In the genomic region with DNA sequence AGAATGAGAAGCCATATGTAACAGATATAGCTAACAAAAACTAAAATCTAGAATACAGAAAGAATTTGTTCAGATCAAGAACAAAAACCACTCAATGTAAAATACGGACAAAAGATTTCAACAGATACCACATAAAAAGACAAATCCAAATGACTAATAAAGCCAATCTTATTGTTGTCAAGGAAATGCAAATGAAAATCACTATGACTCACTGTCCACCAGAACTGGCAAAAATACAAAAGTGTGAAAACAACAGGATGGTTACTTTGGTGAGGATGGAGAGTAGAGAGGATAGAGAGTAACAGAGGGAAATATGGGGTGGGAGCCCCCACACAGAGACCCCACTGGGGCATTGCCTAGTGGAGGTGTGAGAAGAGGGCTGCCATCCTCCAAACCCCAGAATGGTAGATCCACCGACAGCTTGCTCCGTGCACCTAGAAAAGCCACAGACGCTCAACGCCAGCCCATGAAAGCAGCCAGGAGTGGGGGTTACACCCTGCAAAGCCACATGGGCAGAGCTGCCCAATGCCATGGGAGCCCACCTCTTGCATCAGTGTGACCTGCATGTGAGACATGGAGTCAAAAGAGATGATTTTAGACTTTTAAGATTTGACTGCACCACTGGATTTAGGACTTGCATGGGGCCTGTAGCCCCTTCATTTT, we compare ENCODE assay signal across 12 cellular contexts. TPM values are rescaled to one million over a fixed set of nuclear protein-coding genes. Genes with fewer than 3 reads are reported as not detected.
DNase-seq lines count a peak whose midpoint lies in the region; ATAC-seq, FAIRE-seq and TF ChIP-seq lines count a peak whose summit lies in the region.
"Had no signal": no experiment of that assay in that cellular context is flagged by ENCODE, and none has a peak within 500 bp of the region (broad histone marks: within the 10 kb centered on the region; RNA-seq: fewer than 3 reads in every experiment).

No MANE protein-coding gene starts in this region.

- H3K9me1 ChIP-seq in K562 (ENCODE audit: control insufficient read depth, insufficient read depth, low read length), result no peaks in the 10 kb centered on the region

- TF ChIP-seq RAD21 in K562 (CRISPR knock-in tag; conservative IDR thresholded peaks at IDR 0.05 in 1 of 2, IDR thresholded peaks at IDR 0.05 in 1 of 2), result no peak

- H3K9me3 ChIP-seq in K562 (replicated peaks; ENCODE audit: control insufficient read depth, insufficient read depth, low read depth, low read length) (no peaks in the 10 kb centered on the region), osteoblast (ENCODE audit: low read depth, low read length) (no peaks in the 10 kb centered on the region)
- H3K9me3 ChIP-seq: psoas muscle had no signal

- peaks cover 24% of the 10 kb centered on the region for H3K4me1 Mint-ChIP-seq in activated CD4-positive, alpha-beta T cell treated with anti-CD3 and anti-CD28 coated beads for 36 hours

- no peak overlapping the region for H3K4me3 Mint-ChIP-seq in activated CD4-positive, alpha-beta T cell treated with anti-CD3 and anti-CD28 coated beads for 36 hours

- H3K27me3 Mint-ChIP-seq in activated CD4-positive, alpha-beta T cell treated with anti-CD3 and anti-CD28 coated beads for 36 hours, result peaks cover 7% of the 10 kb centered on the region

- H2AFZ ChIP-seq in K562 (ENCODE audit: low read depth, low read length) (no peak overlapping the region), osteoblast (ENCODE audit: low read length) (no peak overlapping the region)

- intact Hi-C loops in activated CD4-positive, alpha-beta T cell treated with anti-CD3 and anti-CD28 coated beads for 36 hours (cut with DNase I, micrococcal nuclease), result loop anchor here (1.0 to 5.0 kb wide), 7 partner anchors 14 to 125 kb away; a partner anchor contains a TSS
- intact Hi-C loops in K562 (cut with micrococcal nuclease) (loop anchor here (10.0 kb wide), 1 partner anchor 1219 kb away; a partner anchor contains a TSS), dorsolateral prefrontal cortex (cut with DNase I) (loop anchor here in 1 of 2 donors (5.0 kb wide), 1 partner anchor 49 kb away; no protein-coding TSS in a partner anchor)

- H3K27me3 ChIP-seq in K562 (ENCODE audit: control insufficient read depth in 2 of 2, insufficient read depth in 2 of 2, low read length in 2 of 2) (no peaks in the 10 kb centered on the region), osteoblast (ENCODE audit: insufficient read depth, low read length) (no peaks in the 10 kb centered on the region), dorsolateral prefrontal cortex (no peaks in the 10 kb centered on the region)

- H3K27ac Mint-ChIP-seq in activated CD4-positive, alpha-beta T cell treated with anti-CD3 and anti-CD28 coated beads for 36 hours, result no peak overlapping the region

- ATAC-seq in activated CD4-positive, alpha-beta T cell treated with anti-CD3 and anti-CD28 coated beads for 36 hours, result peak; percentile 30
- ATAC-seq in HG03439 (IDR thresholded peaks at IDR 0.05; ENCODE audit: unreplicated experiment) (peak; percentile 56), K562 (no peak), GM18873 (IDR thresholded peaks at IDR 0.05; ENCODE audit: low FRiP score, unreplicated experiment) (no peak), GM21423 (IDR thresholded peaks at IDR 0.05; ENCODE audit: unreplicated experiment) (no peak)
- ATAC-seq: psoas muscle had no signal

- no peak for FAIRE-seq in K562 (lab: Jason Lieb, UNC)

- H3K9me3 Mint-ChIP-seq in activated CD4-positive, alpha-beta T cell treated with anti-CD3 and anti-CD28 coated beads for 36 hours (ENCODE audit: low read depth), result no peaks in the 10 kb centered on the region

- POLR2A ChIA-PET in activated CD4-positive, alpha-beta T cell treated with anti-CD3 and anti-CD28 coated beads for 36 hours (lab: Charles Lee), result no interaction called here
- POLR2A ChIA-PET in K562 (lab: Yijun Ruan, JAX), result interaction anchor here (0.6 to 1.7 kb wide), 2 partner anchors 9 to 84 kb away, joined by 3 to 8 read pairs; no protein-coding TSS in a partner anchor

- 75% methylated on average over 5 of the region's 5 CpGs for WGBS in K562 (ENCODE audit: insufficient coverage, low coverage, missing lambda C conversion rate)

- TF ChIP-seq EP300 in K562 (IDR thresholded peaks at IDR 0.05; ENCODE audit: low read length), result no peak

- H3K27ac ChIP-seq in K562 (ENCODE audit: extremely low read depth, low read depth, low read length) (peak overlapping the region; percentile 10; the same call in 1 of the 3 replicates), osteoblast (ENCODE audit: low read depth, low read length) (peak overlapping the region; percentile 49), dorsolateral prefrontal cortex (no peak overlapping the region)
- H3K27ac ChIP-seq: KMS-11, psoas muscle had no signal

- H3K4me2 ChIP-seq in K562 (ENCODE audit: insufficient read depth, low read length), result no peak overlapping the region
- H3K4me2 ChIP-seq in osteoblast (ENCODE audit: insufficient read depth, low read length), result peak overlapping the region; percentile 49
- H3K4me2 ChIP-seq: KMS-11 had no signal

- no TSS peak for BruUV-seq in K562 (replicated peaks; lab: Mats Ljungman, UMichigan)

- in situ Hi-C loops in K562 (cut with MboI), result no loop called here

- no peaks in the 10 kb centered on the region for H4K20me1 ChIP-seq in K562 (replicated peaks; ENCODE audit: control insufficient read depth, insufficient read depth, low read length)
- no peaks in the 10 kb centered on the region for H4K20me1 ChIP-seq in osteoblast (ENCODE audit: insufficient read depth, low read length)

- H3K79me2 ChIP-seq in K562 (ENCODE audit: control insufficient read depth, insufficient read depth, low read length), result peaks cover 16% of the 10 kb centered on the region; the same call in 2 of the 3 replicates
- no peaks in the 10 kb centered on the region for H3K79me2 ChIP-seq in osteoblast (ENCODE audit: insufficient read depth, low read length)

- DNase-seq in activated CD4-positive, alpha-beta T cell treated with anti-CD3 and anti-CD28 coated beads for 36 hours, result peak; percentile 26
- DNase-seq in activated CD4-positive, alpha-beta T cell treated with anti-CD3 and anti-CD28 coated beads for 1 hour, result no peak
- DNase-seq in K562 (ENCODE audit: extremely low read depth in 1 of 4, low spot score in 3 of 4) (no peak), osteoblast (ENCODE audit: insufficient read length, low spot score, missing footprints) (peak; percentile 46), dorsolateral prefrontal cortex (no peak)
- DNase-seq: 8988T, anterior cingulate cortex, psoas muscle had no signal

- no peaks in the 10 kb centered on the region for H3K36me3 ChIP-seq in K562 (ENCODE audit: control insufficient read depth, insufficient read depth, low read length)
- H3K36me3 ChIP-seq in osteoblast (ENCODE audit: insufficient read depth, low read length), result no peaks in the 10 kb centered on the region

- TF ChIP-seq POLR2A in K562 (conservative IDR thresholded peaks at IDR 0.05), result no peak

- H3K9ac ChIP-seq in K562 (ENCODE audit: insufficient read depth in 1 of 2, low read depth in 2 of 2, low read length in 2 of 2), result no peak overlapping the region
- H3K9ac ChIP-seq: KMS-11 had no signal

- H3K4me1 ChIP-seq in K562 (replicated peaks in 1 of 2; ENCODE audit: control insufficient read depth in 2 of 2, insufficient read depth in 2 of 2, low read length in 2 of 2) (peaks cover 27 to 61% of the 10 kb centered on the region in 2 experiments), osteoblast (ENCODE audit: insufficient read depth, low read length) (peaks cover 23% of the 10 kb centered on the region)

- TF ChIP-seq CTCF in K562 (IDR thresholded peaks at IDR 0.05 in 2 of 3, conservative IDR thresholded peaks at IDR 0.05 in 1 of 3; ENCODE audit: insufficient read depth in 2 of 3, low read depth in 1 of 3, low read length in 3 of 3) (no peak), osteoblast (IDR thresholded peaks at IDR 0.05; ENCODE audit: extremely low read depth, low read depth, low read length) (no peak), dorsolateral prefrontal cortex (IDR thresholded peaks at IDR 0.05 in 54 of 56, conservative IDR thresholded peaks at IDR 0.05 in 2 of 56; ENCODE audit: low read depth in 1 of 56, partially characterized antibody in 56 of 56) (no peak)

- CTCF ChIA-PET in activated CD4-positive, alpha-beta T cell treated with anti-CD3 and anti-CD28 coated beads for 36 hours (lab: Charles Lee), result interaction anchor here (0.7 to 1.5 kb wide), 4 partner anchors 21 to 813 kb away, joined by 3 to 5 read pairs (median 4); no protein-coding TSS in a partner anchor
- CTCF ChIA-PET in K562 (lab: Yijun Ruan, JAX; ENCODE audit: low intra/inter-chr PET ratio), result no interaction called here

- H3K4me3 ChIP-seq in K562 (no peak overlapping the region), osteoblast (ENCODE audit: insufficient read depth, low read length) (no peak overlapping the region), dorsolateral prefrontal cortex (no peak overlapping the region)
- H3K4me3 ChIP-seq: psoas muscle had no signal

- H3K36me3 Mint-ChIP-seq in activated CD4-positive, alpha-beta T cell treated with anti-CD3 and anti-CD28 coated beads for 36 hours (ENCODE audit: low read depth), result no peaks in the 10 kb centered on the region

RNA-seq across cellular contexts. Expression of a gene that starts 15.2 kb away (rescaled TPM):
- 1 to 10 TPM; 3.3 to 3.5 TPM for total RNA-seq in activated CD4-positive, alpha-beta T cell treated with anti-CD3 and anti-CD28 coated beads for 36 hours
- 221 and 302 TPM in 2 replicates for total RNA-seq in K562 (2011; cell fraction: chromatin; rRNA removed; ENCODE audit: low replicate concordance)
- 117 and 137 TPM in 2 replicates for total RNA-seq in K562 (2011; cell fraction: nucleolus; rRNA removed)
- 147 and 234 TPM in 2 replicates for total RNA-seq in K562 (2011; cell fraction: nucleoplasm; rRNA removed)
- total RNA-seq in K562 (2014; rRNA removed) (107 and 112 TPM in 2 replicates), K562 (2014; rRNA removed; fragmentation: Illumina TruSeq; extraction: Trizol) (142 and 164 TPM in 2 replicates), K562 (2015; rRNA removed; fragmentation: Illumina TruSeq; extraction: Trizol) (133 and 143 TPM in 2 replicates), K562 (2021) (124 and 142 TPM in 2 replicates), osteoblast (314 and 349 TPM in 2 replicates), dorsolateral prefrontal cortex (100 to 1,000 TPM in 111 of 120 experiments, 10 to 100 TPM in 9; 78.4 to 315 (median 137) TPM)
- polyA plus RNA-seq in K562 (2011; rRNA removed) (128 and 166 TPM in 2 replicates), K562 (2014; fragmentation: Illumina TruSeq; extraction: Trizol) (111 and 115 TPM in 2 replicates), K562 (2014; fragmentation: Nextera tagmentation; extraction: Ambion mirVana) (10 to 100 TPM; 39.7 to 53.0 TPM), K562 (2014; rRNA removed) (78.4 and 81.2 TPM in 2 replicates)
- 180 and 257 TPM in 2 replicates for polyA plus RNA-seq in K562 (2011; cell fraction: cytosol; rRNA removed)
- polyA plus RNA-seq in K562 (2011; cell fraction: nucleus; rRNA removed), result 207 and 234 TPM in 2 replicates
- polyA plus RNA-seq in K562 (2012), result 73.9 and 97.8 TPM in 2 replicates
- 373 and 438 TPM in 2 replicates for polyA minus RNA-seq in K562 (2011; rRNA and poly(A)+ RNA removed)
- polyA minus RNA-seq in K562 (2011; cell fraction: cytosol; rRNA and poly(A)+ RNA removed), result 200 and 263 TPM in 2 replicates
- 246 and 302 TPM in 2 replicates for polyA minus RNA-seq in K562 (2011; cell fraction: nucleus; rRNA and poly(A)+ RNA removed)

RNA-seq across cellular contexts. Expression of a gene that starts 33.1 kb away (rescaled TPM):
- not detected for total RNA-seq in activated CD4-positive, alpha-beta T cell treated with anti-CD3 and anti-CD28 coated beads for 36 hours
- not detected in 2 replicates for total RNA-seq in K562 (2011; cell fraction: chromatin; rRNA removed; ENCODE audit: low replicate concordance)
- not detected in 2 replicates for total RNA-seq in K562 (2011; cell fraction: nucleolus; rRNA removed)
- not detected in 2 replicates for total RNA-seq in K562 (2011; cell fraction: nucleoplasm; rRNA removed)
- total RNA-seq in K562 (2014; rRNA removed) (0.24 TPM in 1 of 2 replicates, not detected in the other), K562 (2014; rRNA removed; fragmentation: Illumina TruSeq; extraction: Trizol) (not detected in 2 replicates), K562 (2015; rRNA removed; fragmentation: Illumina TruSeq; extraction: Trizol) (0.40 TPM in 1 of 2 replicates, not detected in the other), K562 (2021) (0.11 TPM in 1 of 2 replicates, not detected in the other), osteoblast (0.36 and 1.2 TPM in 2 replicates), dorsolateral prefrontal cortex (1 to 10 TPM in 32 of 120 experiments, under 1 TPM in 53, not detected in 35; 0.24 to 2.5 (median 0.87) TPM)
- polyA plus RNA-seq in K562 (2011; rRNA removed) (0.28 and 0.38 TPM in 2 replicates), K562 (2014; fragmentation: Illumina TruSeq; extraction: Trizol) (0.16 TPM in 1 of 2 replicates, not detected in the other), K562 (2014; fragmentation: Nextera tagmentation; extraction: Ambion mirVana) (1 to 10 TPM; 3.4 to 5.5 TPM), K562 (2014; rRNA removed) (0.05 and 0.16 TPM in 2 replicates)
- 0.09 TPM in 1 of 2 replicates, not detected in the other for polyA plus RNA-seq in K562 (2011; cell fraction: cytosol; rRNA removed)
- 0.14 and 0.24 TPM in 2 replicates for polyA plus RNA-seq in K562 (2011; cell fraction: nucleus; rRNA removed)
- polyA plus RNA-seq in K562 (2012), result 1.6 and 1.8 TPM in 2 replicates
- 0.18 TPM in 1 of 2 replicates, not detected in the other for polyA minus RNA-seq in K562 (2011; rRNA and poly(A)+ RNA removed)
- polyA minus RNA-seq in K562 (2011; cell fraction: cytosol; rRNA and poly(A)+ RNA removed), result not detected in 2 replicates
- not detected in 2 replicates for polyA minus RNA-seq in K562 (2011; cell fraction: nucleus; rRNA and poly(A)+ RNA removed)

Comparison
In these comparisons a context has a peak if more than half of its experiments do, and no peak if none do; other contexts are left out.
1. DNase-seq: peak in activated CD4-positive, alpha-beta T cell treated with anti-CD3 and anti-CD28 coated beads for 36 hours (single experiment) and osteoblast (single experiment); none in activated CD4-positive, alpha-beta T cell treated with anti-CD3 and anti-CD28 coated beads for 1 hour (single experiment), K562 (0 of 4) and dorsolateral prefrontal cortex (0 of 10).
2. ATAC-seq: peak in activated CD4-positive, alpha-beta T cell treated with anti-CD3 and anti-CD28 coated beads for 36 hours (single experiment) and HG03439 (single experiment); none in K562 (single experiment), GM18873 (single experiment) and GM21423 (single experiment).
3. H3K27ac ChIP-seq: peak in K562 (single experiment) and osteoblast (single experiment); none in dorsolateral prefrontal cortex (0 of 59).
4. RNA of a gene that starts 15.2 kb away (total RNA-seq): 314 to 349 TPM in osteoblast, 107 to 302 TPM in K562 and 78.4 to 315 TPM in dorsolateral prefrontal cortex; 3.3 to 3.5 TPM in activated CD4-positive, alpha-beta T cell treated with anti-CD3 and anti-CD28 coated beads for 36 hours; every median in the first group is over 10 times any median in the second.